ENCODE assay signal across 8 cellular contexts in the genomic region with DNA sequence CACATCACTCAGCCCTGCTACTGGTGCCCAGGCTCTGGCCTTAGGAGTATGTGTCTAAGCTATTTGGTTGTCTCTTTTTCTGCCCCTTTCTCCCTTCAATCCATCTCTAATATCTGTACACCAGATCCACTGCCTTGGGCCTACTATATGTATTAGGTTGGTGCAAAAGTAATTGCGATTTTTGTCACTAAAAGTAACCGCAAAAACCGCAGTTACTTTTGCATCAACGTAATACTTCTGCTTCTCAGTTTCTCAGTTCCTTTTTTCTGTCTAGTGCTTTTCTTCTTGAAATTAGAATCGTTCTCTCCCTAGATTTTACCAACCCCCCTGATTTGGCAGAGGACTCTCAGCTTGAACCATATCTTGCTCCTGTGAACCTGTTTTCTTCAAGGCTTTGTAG.
DNase-seq lines count a peak whose midpoint lies in the region; ATAC-seq and TF ChIP-seq lines count a peak whose summit lies in the region.

No MANE protein-coding gene starts in this region.

- H3K4me1 ChIP-seq in prostate gland (replicated peaks) (no peaks in the 10 kb centered on the region), esophagus muscularis mucosa (peaks cover 12 to 25% (median 14%) of the 10 kb centered on the region in 4 donors)

- no peaks in the 10 kb centered on the region for H3K36me3 ChIP-seq in prostate gland
- no peaks in the 10 kb centered on the region for H3K36me3 ChIP-seq in esophagus muscularis mucosa

- H3K27me3 Mint-ChIP-seq in activated naive CD8-positive, alpha-beta T cell treated with anti-CD3 and anti-CD28 coated beads, Interleukin-2, amount 50 U/mL, for 24 hours = peaks cover 12% of the 10 kb centered on the region

- TF ChIP-seq POLR2A in prostate gland (IDR thresholded peaks at IDR 0.05) (no peak), esophagus muscularis mucosa (IDR thresholded peaks at IDR 0.05; ENCODE audit: low read depth) (no peak)

- no peak for TF ChIP-seq EP300 in esophagus muscularis mucosa (IDR thresholded peaks at IDR 0.05)

- peaks cover 60% of the 10 kb centered on the region for H3K4me1 Mint-ChIP-seq in activated naive CD8-positive, alpha-beta T cell treated with anti-CD3 and anti-CD28 coated beads, Interleukin-2, amount 50 U/mL, for 24 hours

- 92% methylated on average over 5 of the region's 5 CpGs for WGBS in prostate gland
- 69% methylated on average over 5 of the region's 5 CpGs for WGBS in esophagus muscularis mucosa

- H3K9me3 Mint-ChIP-seq in activated naive CD8-positive, alpha-beta T cell treated with anti-CD3 and anti-CD28 coated beads, Interleukin-2, amount 50 U/mL, for 24 hours = peaks cover 3% of the 10 kb centered on the region

- peak; percentile 86 for DNase-seq in GM12864 (ENCODE audit: low read depth)
- no peak for DNase-seq in activated naive CD8-positive, alpha-beta T cell treated with anti-CD3 and anti-CD28 coated beads, Interleukin-2, amount 50 U/mL, for 24 hours
- DNase-seq in prostate gland (ENCODE audit: low spot score) = no peak
- DNase-seq in HPDE6-E6E7 (ENCODE audit: extremely low spot score) = no peak
- DNase-seq in NCI-H82 (lab: John Stamatoyannopoulos, UW) = no peak
- no peak for DNase-seq in esophagus muscularis mucosa (ENCODE audit: extremely low spot score)

- H3K27ac ChIP-seq in prostate gland (no peak overlapping the region), esophagus muscularis mucosa (replicated peaks in 1 of 4) (no peak overlapping the region)

- H3K9me3 ChIP-seq in prostate gland (no peaks in the 10 kb centered on the region), esophagus muscularis mucosa (no peaks in the 10 kb centered on the region)

- H3K27ac Mint-ChIP-seq in activated naive CD8-positive, alpha-beta T cell treated with anti-CD3 and anti-CD28 coated beads, Interleukin-2, amount 50 U/mL, for 24 hours = peak overlapping the region; percentile 86

- peak overlapping the region; percentile 29 for H3K4me3 Mint-ChIP-seq in activated naive CD8-positive, alpha-beta T cell treated with anti-CD3 and anti-CD28 coated beads, Interleukin-2, amount 50 U/mL, for 24 hours

- TF ChIP-seq CTCF in GM12864 (IDR thresholded peaks at IDR 0.05; ENCODE audit: low read depth, low read length, missing control alignments) = no peak
- TF ChIP-seq CTCF in prostate gland (IDR thresholded peaks at IDR 0.05) = no peak
- no peak for TF ChIP-seq CTCF in esophagus muscularis mucosa (IDR thresholded peaks at IDR 0.05)

- H3K27me3 ChIP-seq in prostate gland (replicated peaks; ENCODE audit: insufficient read depth) (no peaks in the 10 kb centered on the region), esophagus muscularis mucosa (no peaks in the 10 kb centered on the region)

- ATAC-seq in GM21390 (IDR thresholded peaks at IDR 0.05; ENCODE audit: unreplicated experiment) = peak; percentile 32
- ATAC-seq in HG03571 (IDR thresholded peaks at IDR 0.05; ENCODE audit: unreplicated experiment) = peak; percentile 29
- ATAC-seq in activated naive CD8-positive, alpha-beta T cell treated with anti-CD3 and anti-CD28 coated beads, Interleukin-2, amount 50 U/mL, for 24 hours = no peak

- H3K36me3 Mint-ChIP-seq in activated naive CD8-positive, alpha-beta T cell treated with anti-CD3 and anti-CD28 coated beads, Interleukin-2, amount 50 U/mL, for 24 hours (ENCODE audit: low read depth) = peaks cover 6% of the 10 kb centered on the region

- H3K4me3 ChIP-seq in GM12864 (ENCODE audit: low read depth, low read length) (no peak overlapping the region), prostate gland (no peak overlapping the region), esophagus muscularis mucosa (no peak overlapping the region)

- intact Hi-C loops in prostate gland (cut with DNase I) = no loop called here
- intact Hi-C loops in esophagus muscularis mucosa (cut with DNase I) = no loop called here
